29 cellular contexts compared by ENCODE assay signal in genomic region chr18:9606039-9606438, GRCh38.
"Had no signal": no experiment of that assay in that cellular context is flagged by ENCODE, and none has a peak within 500 bp of the region (broad histone marks: within the 10 kb centered on the region; RNA-seq: fewer than 3 reads in every experiment).

No MANE protein-coding gene starts in this region.

- H3K9me3 ChIP-seq: stomach, suprapubic skin, testis, thoracic aorta, thyroid gland, tibial artery, transverse colon, upper lobe of left lung, upper lobe of right lung, uterus, vagina had no signal

- H3K4me3 Mint-ChIP-seq: stimulated activated effector memory CD8-positive, alpha-beta T cell treated with anti-CD3 and anti-CD28 coated beads, Interleukin-12 subunit alpha, Interleukin-12 subunit beta, amount 100 ng/mL, for 72 hours; stimulated activated memory B cell treated with anti-CD40 and anti-IgM and Interleukin-4, amounts not matched to agents 10 μg/mL and 1 μg/mL and 100 μg/mL, for 72 hours; stimulated activated naive B cell treated with anti-CD40 and anti-IgM and Interleukin-4, amounts not matched to agents 10 μg/mL and 1 μg/mL and 100 μg/mL, for 72 hours; stimulated activated naive CD8-positive, alpha-beta T cell treated with anti-CD3 and anti-CD28 coated beads, Interleukin-15, amount 100 ng/mL, for 72 hours; stimulated activated naive CD8-positive, alpha-beta T cell treated with anti-CD3 and anti-CD28 coated beads, Interleukin-15, Interleukin-2, amounts not matched to agents 100 ng/mL and 50 ng/mL, for 24 hours; type B pancreatic cell had no signal

- H3K27me3 ChIP-seq: stomach, suprapubic skin, testis, thyroid gland, tibial artery, tibial nerve, transverse colon, upper lobe of left lung, upper lobe of right lung, uterus, vagina had no signal

- FAIRE-seq: urothelium cell line had no signal

- H3K9me3 Mint-ChIP-seq: stimulated activated effector memory CD8-positive, alpha-beta T cell treated with anti-CD3 and anti-CD28 coated beads, Interleukin-12 subunit alpha, Interleukin-12 subunit beta, amount 100 ng/mL, for 72 hours; stimulated activated memory B cell treated with anti-CD40 and anti-IgM and Interleukin-4, amounts not matched to agents 10 μg/mL and 1 μg/mL and 100 μg/mL, for 72 hours; stimulated activated naive B cell treated with anti-CD40 and anti-IgM and Interleukin-4, amounts not matched to agents 10 μg/mL and 1 μg/mL and 100 μg/mL, for 72 hours; stimulated activated naive CD8-positive, alpha-beta T cell treated with anti-CD3 and anti-CD28 coated beads, Interleukin-15, amount 100 ng/mL, for 72 hours; stimulated activated naive CD8-positive, alpha-beta T cell treated with anti-CD3 and anti-CD28 coated beads, Interleukin-15, Interleukin-2, amounts not matched to agents 100 ng/mL and 50 ng/mL, for 24 hours; type B pancreatic cell had no signal

- H3K27ac Mint-ChIP-seq: stimulated activated effector memory CD8-positive, alpha-beta T cell treated with anti-CD3 and anti-CD28 coated beads, Interleukin-12 subunit alpha, Interleukin-12 subunit beta, amount 100 ng/mL, for 72 hours; stimulated activated memory B cell treated with anti-CD40 and anti-IgM and Interleukin-4, amounts not matched to agents 10 μg/mL and 1 μg/mL and 100 μg/mL, for 72 hours; stimulated activated naive B cell treated with anti-CD40 and anti-IgM and Interleukin-4, amounts not matched to agents 10 μg/mL and 1 μg/mL and 100 μg/mL, for 72 hours; stimulated activated naive CD8-positive, alpha-beta T cell treated with anti-CD3 and anti-CD28 coated beads, Interleukin-15, amount 100 ng/mL, for 72 hours; stimulated activated naive CD8-positive, alpha-beta T cell treated with anti-CD3 and anti-CD28 coated beads, Interleukin-15, Interleukin-2, amounts not matched to agents 100 ng/mL and 50 ng/mL, for 24 hours; type B pancreatic cell had no signal

- H3K27me3 Mint-ChIP-seq: stimulated activated memory B cell treated with anti-CD40 and anti-IgM and Interleukin-4, amounts not matched to agents 10 μg/mL and 1 μg/mL and 100 μg/mL, for 72 hours; stimulated activated naive B cell treated with anti-CD40 and anti-IgM and Interleukin-4, amounts not matched to agents 10 μg/mL and 1 μg/mL and 100 μg/mL, for 72 hours; stimulated activated naive CD8-positive, alpha-beta T cell treated with anti-CD3 and anti-CD28 coated beads, Interleukin-15, amount 100 ng/mL, for 72 hours; stimulated activated naive CD8-positive, alpha-beta T cell treated with anti-CD3 and anti-CD28 coated beads, Interleukin-15, Interleukin-2, amounts not matched to agents 100 ng/mL and 50 ng/mL, for 24 hours; type B pancreatic cell had no signal

- H3K4me1 ChIP-seq: testis had no signal

- H3K27ac ChIP-seq: stomach, suprapubic skin, testis, thoracic aorta, thyroid gland, tibial artery, tibial nerve, transverse colon, upper lobe of left lung, upper lobe of right lung, uterus, vagina had no signal

- DNase-seq: stimulated activated CD4-positive, alpha-beta T cell treated with anti-CD3 and anti-CD28 coated beads, Interleukin-2, amount 100 ng/mL, for 48 hours; stimulated activated CD4-positive, alpha-beta T cell treated with anti-CD3 and anti-CD28 coated beads, Interleukin-4, amount 100 ng/mL, for 1 hour; stimulated activated CD4-positive, alpha-beta T cell treated with anti-CD3 and anti-CD28 coated beads, Interleukin-4, amount 100 ng/mL, for 24 hours; stimulated activated CD4-positive, alpha-beta T cell treated with anti-CD3 and anti-CD28 coated beads, Interleukin-4, amount 100 ng/mL, for 4 hours; stimulated activated CD8-positive, alpha-beta memory T cell treated with anti-CD3 and anti-CD28 coated beads, Interleukin-4, amount 100 ng/mL, for 48 hours; stimulated activated naive B cell treated with anti-CD40 and anti-IgM and Interleukin-4, amounts not matched to agents 10 μg/mL and 1 μg/mL and 100 μg/mL, for 72 hours; stimulated activated naive CD4-positive, alpha-beta T cell; stimulated activated naive CD4-positive, alpha-beta T cell treated with Interleukin-2 at 50 U/mL for 16 hours; stimulated activated naive CD8-positive, alpha-beta T cell treated with anti-CD3 and anti-CD28 coated beads, Interleukin-15, amount 100 ng/mL, for 72 hours; stimulated activated naive CD8-positive, alpha-beta T cell treated with anti-CD3 and anti-CD28 coated beads, Interleukin-15, Interleukin-2, amounts not matched to agents 100 U/mL and 50 U/mL, for 24 hours; stomach; substantia nigra; testis; thyroid gland; tibial artery; transverse colon; trophoblast cell; upper lobe of left lung; upper lobe of right lung; uterus had no signal

- H3K36me3 ChIP-seq: thoracic aorta, transverse colon, uterus had no signal

- ATAC-seq: stimulated activated effector memory CD8-positive, alpha-beta T cell treated with anti-CD3 and anti-CD28 coated beads, Interleukin-12 subunit alpha, Interleukin-12 subunit beta, amount 100 ng/mL, for 72 hours; stimulated activated memory B cell treated with anti-CD40 and anti-IgM and Interleukin-4, amounts not matched to agents 10 μg/mL and 1 μg/mL and 100 μg/mL, for 72 hours; stimulated activated naive B cell treated with anti-CD40 and anti-IgM and Interleukin-4, amounts not matched to agents 10 μg/mL and 1 μg/mL and 100 μg/mL, for 72 hours; stimulated activated naive CD8-positive, alpha-beta T cell treated with anti-CD3 and anti-CD28 coated beads, Interleukin-15, amount 100 ng/mL, for 72 hours; stimulated activated naive CD8-positive, alpha-beta T cell treated with anti-CD3 and anti-CD28 coated beads, Interleukin-15, Interleukin-2, amounts not matched to agents 100 U/mL and 50 U/mL, for 24 hours; upper lobe of right lung had no signal

- H3K4me3 ChIP-seq: stomach, suprapubic skin, testis, thoracic aorta, thyroid gland, tibial artery, tibial nerve, transverse colon, upper lobe of left lung, upper lobe of right lung, uterus, vagina had no signal
